In genomic region chr1:182841368-182841988, GRCh38 we compare ENCODE assay signal across 8 cellular contexts. TPM values are rescaled to one million over a fixed set of nuclear protein-coding genes. Genes with fewer than 3 reads are reported as not detected.
A peak's percentile ranks its signal among the peaks of the same experiment; 100 is the strongest.
DNase-seq lines count a peak whose midpoint lies in the region; ATAC-seq lines count a peak whose summit lies in the region.

No MANE protein-coding gene starts in this region.

- peaks cover 19 to 39% (median 31%) of the 10 kb centered on the region in 10 experiments for H3K4me1 ChIP-seq in BLaER1 treated with 17β-estradiol and CSF1 and Interleukin-3, amounts not matched to agents 10 nM and 100 nM
- peaks cover 27% of the 10 kb centered on the region for H3K4me1 ChIP-seq in adipocyte (ENCODE audit: control insufficient read depth, insufficient read depth, low read length)

- peak; percentile 44 for DNase-seq in HT-29 (ENCODE audit: low spot score)
- peak; percentile 32 for DNase-seq in adipocyte (ENCODE audit: low read depth)
- peak; percentile 14 to 27 for DNase-seq in lung microvascular endothelial cell (ENCODE audit: low read depth in 2 of 2)
- DNase-seq in Ammon's horn (ENCODE audit: low spot score): no peak
- no peak for DNase-seq in NCI-H2171 (lab: John Stamatoyannopoulos, UW)
- DNase-seq in H4 (ENCODE audit: low spot score): no peak
- no peak for DNase-seq in Right ventricle myocardium superior

- intact Hi-C loops in Right ventricle myocardium superior (cut with DNase I): no loop called here

- no peaks in the 10 kb centered on the region for H3K27me3 ChIP-seq in BLaER1 treated with 17β-estradiol and CSF1 and Interleukin-3, amounts not matched to agents 10 nM and 100 nM
- no peaks in the 10 kb centered on the region for H3K27me3 ChIP-seq in adipocyte (replicated peaks; ENCODE audit: control insufficient read depth, insufficient read depth, low read length)

- no peak for ATAC-seq in Right ventricle myocardium superior (ENCODE audit: poor library complexity)

- H3K9ac ChIP-seq in BLaER1 treated with 17β-estradiol and CSF1 and Interleukin-3, amounts not matched to agents 10 nM and 100 nM: peak overlapping the region; percentile 21 to 99 (median 93); a peak in 11 of 22 replicates
- H3K9ac ChIP-seq in adipocyte (ENCODE audit: low read length): no peak overlapping the region

- peaks cover 42 to 63% (median 59%) of the 10 kb centered on the region in 11 experiments for H3K36me3 ChIP-seq in BLaER1 treated with 17β-estradiol and CSF1 and Interleukin-3, amounts not matched to agents 10 nM and 100 nM
- H3K36me3 ChIP-seq in adipocyte (ENCODE audit: control insufficient read depth, insufficient read depth, low read length, severe bottlenecking): peaks cover 41% of the 10 kb centered on the region

- H4K20me1 ChIP-seq in BLaER1 treated with 17β-estradiol and CSF1 and Interleukin-3, amounts not matched to agents 10 nM and 100 nM: peaks cover 69 to 96% (median 71%) of the 10 kb centered on the region in 11 experiments

- H3K4me2 ChIP-seq in BLaER1 treated with 17β-estradiol and CSF1 and Interleukin-3, amounts not matched to agents 10 nM and 100 nM: peak overlapping the region; percentile 85 to 97 (median 90)

- peak overlapping the region in 2 of 11 experiments; percentile 93 to 99; a peak in 1 of 22 replicates for H3K27ac ChIP-seq in BLaER1 treated with 17β-estradiol and CSF1 and Interleukin-3, amounts not matched to agents 10 nM and 100 nM

- no peaks in the 10 kb centered on the region for H3K9me3 ChIP-seq in BLaER1 treated with 17β-estradiol and CSF1 and Interleukin-3, amounts not matched to agents 10 nM and 100 nM (replicated peaks in 1 of 11)
- no peaks in the 10 kb centered on the region for H3K9me3 ChIP-seq in adipocyte (ENCODE audit: control insufficient read depth, low read length)

- H3K4me3 ChIP-seq in BLaER1 treated with 17β-estradiol and CSF1 and Interleukin-3, amounts not matched to agents 10 nM and 100 nM: peak overlapping the region; percentile 69 to 92 (median 76); a peak in 19 of 20 replicates
- peak overlapping the region; percentile 91 for H3K4me3 ChIP-seq in adipocyte (ENCODE audit: low read length)

RNA-seq across cellular contexts. Expression of gene DHX9, which starts 2.3 kb away (rescaled TPM):
- total RNA-seq in HT-29 (2014; rRNA removed; shearing (Covaris generic)): 115 and 131 TPM in 2 replicates
- total RNA-seq in lung microvascular endothelial cell: 139 and 159 TPM in 2 replicates
- 114 and 142 TPM in 2 replicates for total RNA-seq in H4 (2014; rRNA removed; shearing (Covaris generic))
- total RNA-seq in Right ventricle myocardium superior: 54.9 TPM

RNA-seq across cellular contexts. Expression of gene NPL, which starts 51.9 kb away (rescaled TPM):
- 0.86 and 3.0 TPM in 2 replicates for total RNA-seq in HT-29 (2014; rRNA removed; shearing (Covaris generic))
- total RNA-seq in lung microvascular endothelial cell (1.6 and 3.1 TPM in 2 replicates), Right ventricle myocardium superior (5.3 TPM)
- 2.5 and 4.0 TPM in 2 replicates for total RNA-seq in H4 (2014; rRNA removed; shearing (Covaris generic))

Comparison
In these comparisons a context has a peak if more than half of its experiments do, and no peak if none do; other contexts are left out.
1. DNase-seq: peak in HT-29 (single experiment), adipocyte (single experiment) and lung microvascular endothelial cell (2 of 2); none in Ammon's horn (single experiment), NCI-H2171 (single experiment), H4 (single experiment) and Right ventricle myocardium superior (single experiment).